In genomic region chr17:45320349-45320930, GRCh38 we compare ENCODE assay signal across 13 cellular contexts. TPM values are rescaled to one million over a fixed set of nuclear protein-coding genes. Genes with fewer than 3 reads are reported as not detected.
DNase-seq lines count a peak whose midpoint lies in the region; ATAC-seq and TF ChIP-seq lines count a peak whose summit lies in the region.
"Had no signal": no experiment of that assay in that cellular context is flagged by ENCODE, and none has a peak within 500 bp of the region (broad histone marks: within the 10 kb centered on the region; RNA-seq: fewer than 3 reads in every experiment).

No MANE protein-coding gene starts in this region.

- H3K27me3 ChIP-seq in tibial artery (no peaks in the 10 kb centered on the region), H9 (ENCODE audit: insufficient read depth, low read length) (no peaks in the 10 kb centered on the region; the same call in 1 of the 2 replicates)
- H3K27me3 ChIP-seq: testis had no signal

- H3T11ph ChIP-seq in H9 (ENCODE audit: low read length) = no peak overlapping the region

- no peak overlapping the region for H2BK15ac ChIP-seq in H9 (ENCODE audit: low read depth, low read length)

- no peak overlapping the region for H3K14ac ChIP-seq in H9 (ENCODE audit: insufficient read depth, low read length)

- no peak overlapping the region for H2BK12ac ChIP-seq in H9 (ENCODE audit: insufficient read length, low read depth, low read length)

- H4K8ac ChIP-seq in H9 (replicated peaks; ENCODE audit: insufficient read length, low read depth, low read length) = no peak overlapping the region

- peaks cover 3% of the 10 kb centered on the region; the same call in 1 of the 2 replicates for H3K79me2 ChIP-seq in H9 (ENCODE audit: insufficient read depth, low read length)

- ATAC-seq in activated T-cell treated with anti-CD3 and anti-CD28 coated beads, Interleukin-2, amount 50 U/mL, for 72 hours (replicated peaks in 1 of 2) = no peak
- no peak for ATAC-seq in GM19328 (IDR thresholded peaks at IDR 0.05; ENCODE audit: unreplicated experiment)

- no peaks in the 10 kb centered on the region for H3K27me3 Mint-ChIP-seq in activated T-cell treated with anti-CD3 and anti-CD28 coated beads, Interleukin-2, amount 50 U/mL, for 72 hours (ENCODE audit: low read depth)
- H3K27me3 Mint-ChIP-seq in immature natural killer cell (ENCODE audit: low read depth in 3 of 3) (peaks cover 7 to 18% (median 16%) of the 10 kb centered on the region in 3 donors), H9 (ENCODE audit: low read depth) (peaks cover 22% of the 10 kb centered on the region)
- H3K27me3 Mint-ChIP-seq: B cell had no signal

- peaks cover 11% of the 10 kb centered on the region for H3K23me2 ChIP-seq in H9 (ENCODE audit: insufficient read length, low read depth, low read length, poor library complexity, severe bottlenecking)

- no peak overlapping the region for H4K91ac ChIP-seq in H9 (ENCODE audit: insufficient read length, low read depth, low read length)

- WGBS in H9 (ENCODE audit: extremely low coverage, insufficient read length, low lambda C conversion rate) = no CpG with 5 or more reads among the region's 5 CpGs

- H2BK20ac ChIP-seq in H9 (ENCODE audit: low read depth, low read length, poor library complexity, severe bottlenecking) = no peak overlapping the region

- H3K4ac ChIP-seq in H9 (ENCODE audit: low read depth, low read length) = no peak overlapping the region

- no peak overlapping the region for H2BK5ac ChIP-seq in H9 (ENCODE audit: insufficient read length, low read length)

- no peaks in the 10 kb centered on the region for H3K36me3 ChIP-seq in tibial artery

- H3K23ac ChIP-seq in H9 (ENCODE audit: insufficient read length, low read depth, low read length) = no peak overlapping the region

- H3K9me3 ChIP-seq in tibial artery = no peaks in the 10 kb centered on the region
- no peaks in the 10 kb centered on the region for H3K9me3 ChIP-seq in H9 (ENCODE audit: control insufficient read depth, low read depth, low read length)
- H3K9me3 ChIP-seq: testis had no signal

- no peak overlapping the region for H4K5ac ChIP-seq in H9 (ENCODE audit: insufficient read length, low read depth, low read length)

- no peak overlapping the region for H3K4me2 ChIP-seq in H9 (ENCODE audit: insufficient read depth, insufficient read length, low read length)

- H3K4me1 Mint-ChIP-seq in activated T-cell treated with anti-CD3 and anti-CD28 coated beads, Interleukin-2, amount 50 U/mL, for 72 hours (ENCODE audit: low read depth) = peaks cover 51% of the 10 kb centered on the region
- H3K4me1 Mint-ChIP-seq in immature natural killer cell = peaks cover 51 to 53% of the 10 kb centered on the region in 2 donors
- H3K4me1 Mint-ChIP-seq in H9 = peaks cover 10 to 15% of the 10 kb centered on the region in 2 experiments

- no peak overlapping the region for H3K27ac Mint-ChIP-seq in activated T-cell treated with anti-CD3 and anti-CD28 coated beads, Interleukin-2, amount 50 U/mL, for 72 hours
- H3K27ac Mint-ChIP-seq in immature natural killer cell (peak overlapping the region in 2 of 6 donors; percentile 60 to 65), H9 (no peak overlapping the region; a peak in 1 of 7 replicates)

- no peak overlapping the region for H3K18ac ChIP-seq in H9 (ENCODE audit: insufficient read length, low read depth, low read length)

- H3K27ac ChIP-seq in VCaP (peak overlapping the region; percentile 70), tibial artery (peak overlapping the region; percentile 52 to 53), H9 (ENCODE audit: insufficient read length, low read depth, low read length) (no peak overlapping the region)
- H3K27ac ChIP-seq: testis had no signal

- DNase-seq in activated T-cell treated with anti-CD3 and anti-CD28 coated beads, Interleukin-2, amount 50 U/mL, for 72 hours = no peak
- no peak for DNase-seq in activated T-cell treated with anti-CD3 and anti-CD28 coated beads, Interleukin-2, amount 50 U/mL, for 1 hour
- DNase-seq in immature natural killer cell (no peak), tibial artery (no peak), ureter (ENCODE audit: low spot score) (no peak), H9 (no peak)
- DNase-seq: NCI-H524; stimulated activated CD4-positive, alpha-beta T cell treated with anti-CD3 and anti-CD28 coated beads, Interleukin-15, amount 100 ng/mL, for 24 hours; testis had no signal

- H3K56ac ChIP-seq in H9 (ENCODE audit: insufficient read length, low read depth, low read length) = no peak overlapping the region

- no peaks in the 10 kb centered on the region for H3K9me3 Mint-ChIP-seq in activated T-cell treated with anti-CD3 and anti-CD28 coated beads, Interleukin-2, amount 50 U/mL, for 72 hours
- H3K9me3 Mint-ChIP-seq in immature natural killer cell (no peaks in the 10 kb centered on the region), H9 (no peaks in the 10 kb centered on the region)

- intact Hi-C loops in tibial artery (cut with DNase I; ENCODE audit: low total_unique reads) = loop anchor here (5.0 kb wide), 1 partner anchor 33 kb away; no protein-coding TSS in a partner anchor

- H2AFZ ChIP-seq in H9 (ENCODE audit: low read length) = no peak overlapping the region

- no peaks in the 10 kb centered on the region for H4K20me1 ChIP-seq in H9 (ENCODE audit: control insufficient read depth, insufficient read depth, insufficient read length)

- TF ChIP-seq CTCF in VCaP (conservative IDR thresholded peaks at IDR 0.05) (no peak), tibial artery (IDR thresholded peaks at IDR 0.05) (no peak), H9 (conservative IDR thresholded peaks at IDR 0.05) (no peak)

- peaks cover 11 to 12% of the 10 kb centered on the region in 2 donors for H3K36me3 Mint-ChIP-seq in activated T-cell treated with anti-CD3 and anti-CD28 coated beads, Interleukin-2, amount 50 U/mL, for 72 hours (ENCODE audit: insufficient read depth in 2 of 2)
- H3K36me3 Mint-ChIP-seq in immature natural killer cell = no peaks in the 10 kb centered on the region
- H3K36me3 Mint-ChIP-seq in H9 (ENCODE audit: insufficient read depth in 1 of 3, low read depth in 3 of 3) = no peaks in the 10 kb centered on the region

- no peaks in the 10 kb centered on the region for H3K79me1 ChIP-seq in H9 (ENCODE audit: insufficient read depth, low read depth, low read length, poor library complexity, severe bottlenecking)

- peak overlapping the region; percentile 47 to 69 for H3K4me3 Mint-ChIP-seq in activated T-cell treated with anti-CD3 and anti-CD28 coated beads, Interleukin-2, amount 50 U/mL, for 72 hours
- H3K4me3 Mint-ChIP-seq in immature natural killer cell = peak overlapping the region; percentile 28 to 53 (median 34)
- H3K4me3 Mint-ChIP-seq in H9 = no peak overlapping the region
- H3K4me3 Mint-ChIP-seq: B cell had no signal

- H3K4me1 ChIP-seq in tibial artery (peaks cover 0 to 43% (median 32%) of the 10 kb centered on the region in 4 donors), H9 (ENCODE audit: insufficient read depth, low read length) (peaks cover 2% of the 10 kb centered on the region; the same call in 1 of the 2 replicates)

- H2BK120ac ChIP-seq in H9 (ENCODE audit: low read depth, low read length, poor library complexity, severe bottlenecking) = no peak overlapping the region

- no peak overlapping the region for H2AK5ac ChIP-seq in H9 (ENCODE audit: insufficient read length, low read length)

- H3K9ac ChIP-seq in H9 (ENCODE audit: extremely low read depth, insufficient read length, low read length) = no peak overlapping the region

- H3K4me3 ChIP-seq in tibial artery = no peak overlapping the region
- H3K4me3 ChIP-seq: testis had no signal

RNA-seq across cellular contexts. Expression of gene MAP3K14, which starts 3.6 kb away (rescaled TPM):
- 10 to 100 TPM; 71.8 to 78.0 TPM for total RNA-seq in activated T-cell treated with anti-CD3 and anti-CD28 coated beads, Interleukin-2, amount 50 U/mL, for 72 hours
- 1 to 10 TPM; 1.0 to 3.4 (median 3.0) TPM for polyA plus RNA-seq in immature natural killer cell
- total RNA-seq in ureter (18.7 TPM), H9 (2021) (7.6 and 7.8 TPM in 2 replicates)

RNA-seq across cellular contexts. Expression of gene SPATA32, which starts 58.5 kb away (rescaled TPM):
- 1 to 10 TPM; 1.4 to 1.7 TPM for total RNA-seq in activated T-cell treated with anti-CD3 and anti-CD28 coated beads, Interleukin-2, amount 50 U/mL, for 72 hours
- under 1 TPM in 1 of 3 donors, not detected in 2; 0.16 TPM for polyA plus RNA-seq in immature natural killer cell
- total RNA-seq in ureter = not detected
- 0.42 and 0.81 TPM in 2 replicates for total RNA-seq in H9 (2021)
- total RNA-seq: HT-29 had no signal

Comparison
In these comparisons a context has a peak if more than half of its experiments do, and no peak if none do; other contexts are left out.
1. H3K4me3 Mint-ChIP-seq: peak in activated T-cell treated with anti-CD3 and anti-CD28 coated beads, Interleukin-2, amount 50 U/mL, for 72 hours (2 of 2) and immature natural killer cell (5 of 5); none in H9 (0 of 2).